ENCODE assay signal across 32 cellular contexts in the genomic region with DNA sequence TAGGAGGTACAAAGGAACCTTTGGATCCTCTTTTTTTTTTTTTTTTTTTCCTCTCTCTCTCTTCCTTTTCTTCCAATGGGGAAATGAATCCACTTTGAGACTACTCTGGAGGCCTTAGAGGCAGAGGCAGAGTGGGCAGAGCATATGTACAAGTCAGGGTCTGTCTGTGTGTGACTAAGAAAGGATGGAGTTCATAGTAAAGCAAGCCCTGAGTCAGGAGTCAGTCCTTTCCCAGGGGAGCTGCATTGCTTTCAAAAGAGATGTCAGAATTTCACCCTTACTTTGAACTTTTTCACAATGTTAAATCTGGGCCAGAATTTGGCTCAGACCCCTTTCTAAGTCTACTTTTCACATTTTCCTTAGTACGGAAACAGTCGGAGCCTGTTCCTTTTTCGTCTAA.
DNase-seq lines count a peak whose midpoint lies in the region; ATAC-seq and TF ChIP-seq lines count a peak whose summit lies in the region.
"Had no signal": no experiment of that assay in that cellular context is flagged by ENCODE, and none has a peak within 500 bp of the region (broad histone marks: within the 10 kb centered on the region; RNA-seq: fewer than 3 reads in every experiment).

No MANE protein-coding gene starts in this region.

- no peaks in the 10 kb centered on the region; the same call in 1 of the 2 replicates for H3K36me3 Mint-ChIP-seq in HFFc6 (ENCODE audit: low read depth)
- H3K36me3 Mint-ChIP-seq: brain, memory B cell had no signal

- H2BK5ac ChIP-seq in mesendoderm (ENCODE audit: low read length), result no peak overlapping the region

- H3K4me1 ChIP-seq in ES-I3 (ENCODE audit: insufficient read depth, low read length), result peaks cover 14% of the 10 kb centered on the region
- no peaks in the 10 kb centered on the region for H3K4me1 ChIP-seq in mesendoderm (ENCODE audit: control insufficient read depth, low read depth, low read length)
- H3K4me1 ChIP-seq in aorta (ENCODE audit: control insufficient read depth in 1 of 2, insufficient read depth in 2 of 2, low read length in 2 of 2), result no peaks in the 10 kb centered on the region
- H3K4me1 ChIP-seq: Peyer's patch, right atrium auricular region, tibial artery, vagina had no signal

- no peak overlapping the region for H2BK15ac ChIP-seq in mesendoderm (replicated peaks; ENCODE audit: low read depth)

- TF ChIP-seq CTCF in epithelial cell of esophagus (IDR thresholded peaks at IDR 0.05; ENCODE audit: insufficient read depth, low read depth, low read length, missing control alignments) (no peak), HFFc6 (IDR thresholded peaks at IDR 0.05) (no peak)

- no peak overlapping the region for H2AK5ac ChIP-seq in mesendoderm (ENCODE audit: low read length)

- H3K79me1 ChIP-seq in mesendoderm (ENCODE audit: low read length), result no peaks in the 10 kb centered on the region

- H3K27ac Mint-ChIP-seq in HFFc6, result no peak overlapping the region
- H3K27ac Mint-ChIP-seq: activated CD4-positive, alpha-beta memory T cell treated with anti-CD3 and anti-CD28 coated beads, Interleukin-2, amount 10 ng/mL, durations not matched to agents 7 days and 5 days; activated T-helper 1 cell treated with anti-CD3 and anti-CD28 coated beads, Interleukin-12 subunit alpha, Interleukin-12 subunit beta, Interleukin-2, Interleukin-4 antibody, amounts not matched to agents 30 ng/mL and 10 ng/mL and 1 ng/mL, durations not matched to agents 14 hours and 24 hours and 36 hours; memory B cell had no signal

- no peak overlapping the region for H3K4me3 ChIP-seq in epithelial cell of esophagus (ENCODE audit: low read length)
- no peak overlapping the region for H3K4me3 ChIP-seq in mesendoderm (ENCODE audit: low read length)
- H3K4me3 ChIP-seq in aorta (ENCODE audit: low read length in 2 of 2), result no peak overlapping the region
- H3K4me3 ChIP-seq: Peyer's patch, right atrium auricular region, tibial artery, vagina had no signal

- DNase-seq in NCI-H226 (peak; percentile 1), epithelial cell of esophagus (ENCODE audit: low read depth) (peak; percentile 70), mesendoderm (peak; percentile 4), HFFc6 (no peak), aorta (no peak), left colon (no peak)
- DNase-seq: activated CD4-positive, alpha-beta memory T cell treated with anti-CD3 and anti-CD28 coated beads, Interleukin-2, amount 10 ng/mL, durations not matched to agents 7 days and 5 days; activated CD8-positive, alpha-beta memory T cell treated with anti-CD3 and anti-CD28 coated beads, Interleukin-2, amount 50 U/mL, for 48 hours; activated naive CD4-positive, alpha-beta T cell treated with Interleukin-2 at 50 U/mL for 16 hours; Calu3; DND-41; Kasumi-1; NCI-H1417 treated with DMSO at 0.1 percent for 48 hours; NCI-H2081 treated with DMSO at 0.1 percent for 48 hours; NCI-H2227 treated with DMSO at 0.1 percent for 48 hours; NCI-H526 treated with DMSO at 0.1 percent for 48 hours; Peyer's patch; SHP77; stimulated activated CD4-positive, alpha-beta T cell treated with anti-CD3 and anti-CD28 coated beads, Interleukin-2, amount 100 ng/mL, for 48 hours; T-helper 2 cell; tibial artery had no signal

- no peak overlapping the region for H3K4me3 Mint-ChIP-seq in HFFc6
- H3K4me3 Mint-ChIP-seq: activated CD4-positive, alpha-beta memory T cell treated with anti-CD3 and anti-CD28 coated beads, Interleukin-2, amount 10 ng/mL, durations not matched to agents 7 days and 5 days; activated T-helper 1 cell treated with anti-CD3 and anti-CD28 coated beads, Interleukin-12 subunit alpha, Interleukin-12 subunit beta, Interleukin-2, Interleukin-4 antibody, amounts not matched to agents 30 ng/mL and 10 ng/mL and 1 ng/mL, durations not matched to agents 14 hours and 24 hours and 36 hours; brain; memory B cell had no signal

- H3K4me1 Mint-ChIP-seq in HFFc6 (ENCODE audit: low read depth), result no peaks in the 10 kb centered on the region
- H3K4me1 Mint-ChIP-seq: activated CD4-positive, alpha-beta memory T cell treated with anti-CD3 and anti-CD28 coated beads, Interleukin-2, amount 10 ng/mL, durations not matched to agents 7 days and 5 days; memory B cell had no signal

- H4K5ac ChIP-seq in mesendoderm (ENCODE audit: low read length), result no peak overlapping the region

- H2BK120ac ChIP-seq in mesendoderm (ENCODE audit: low read depth, low read length), result no peak overlapping the region

- H3K23ac ChIP-seq in mesendoderm (ENCODE audit: low read length), result no peak overlapping the region

- intact Hi-C loops in aorta (cut with DNase I) (loop anchor here in 1 of 2 donors (10.0 kb wide), 1 partner anchor 61 kb away; no protein-coding TSS in a partner anchor), left colon (cut with DNase I, micrococcal nuclease) (no loop called here)

- peak overlapping the region; percentile 22 for H3K18ac ChIP-seq in mesendoderm (ENCODE audit: low read length)

- no peak overlapping the region for H3K4me2 ChIP-seq in mesendoderm (ENCODE audit: low read length)

- H3K27ac ChIP-seq in mesendoderm (ENCODE audit: low read depth, low read length), result no peak overlapping the region
- no peak overlapping the region for H3K27ac ChIP-seq in aorta (ENCODE audit: low read depth in 1 of 2, low read length in 2 of 2)
- H3K27ac ChIP-seq: C4-2B, neutrophil, Peyer's patch, right atrium auricular region, tibial artery, vagina had no signal

- H3K79me2 ChIP-seq in mesendoderm (ENCODE audit: control insufficient read depth, insufficient read depth, low read length), result no peaks in the 10 kb centered on the region

- ATAC-seq in aorta (ENCODE audit: low FRiP score) (no peak), GM19455 (IDR thresholded peaks at IDR 0.05; ENCODE audit: unreplicated experiment) (no peak), left colon (no peak)
- ATAC-seq: HepG2, left lobe of liver had no signal

- no peak overlapping the region for H4K8ac ChIP-seq in mesendoderm (ENCODE audit: low read depth, low read length)

- H3K36me3 ChIP-seq in ES-I3 (ENCODE audit: insufficient read depth, low read length) (no peaks in the 10 kb centered on the region), mesendoderm (ENCODE audit: control insufficient read depth, insufficient read depth, low read length) (no peaks in the 10 kb centered on the region), aorta (ENCODE audit: control insufficient read depth in 1 of 2, insufficient read depth in 2 of 2, low read length in 1 of 2) (no peaks in the 10 kb centered on the region)
- H3K36me3 ChIP-seq: neutrophil, Peyer's patch, right atrium auricular region, tibial artery, vagina had no signal

- H3K9me3 ChIP-seq in ES-I3 (ENCODE audit: control insufficient read depth, insufficient read depth, low read length), result no peaks in the 10 kb centered on the region
- H3K9me3 ChIP-seq in aorta (ENCODE audit: control insufficient read depth, low read length), result no peaks in the 10 kb centered on the region
- H3K9me3 ChIP-seq: neutrophil, Peyer's patch, right atrium auricular region, tibial artery, vagina had no signal

- peaks cover 49% of the 10 kb centered on the region for H3K9me3 Mint-ChIP-seq in HFFc6
- H3K9me3 Mint-ChIP-seq: activated T-helper 1 cell treated with anti-CD3 and anti-CD28 coated beads, Interleukin-12 subunit alpha, Interleukin-12 subunit beta, Interleukin-2, Interleukin-4 antibody, amounts not matched to agents 30 ng/mL and 10 ng/mL and 1 ng/mL, durations not matched to agents 14 hours and 24 hours and 36 hours had no signal

- H3K4ac ChIP-seq in mesendoderm (ENCODE audit: low read depth, low read length), result no peak overlapping the region

- no peaks in the 10 kb centered on the region; the same call in 1 of the 2 replicates for H3K27me3 Mint-ChIP-seq in HFFc6 (ENCODE audit: insufficient read depth)
- H3K27me3 Mint-ChIP-seq: activated CD4-positive, alpha-beta memory T cell treated with anti-CD3 and anti-CD28 coated beads, Interleukin-2, amount 10 ng/mL, durations not matched to agents 7 days and 5 days; brain; memory B cell had no signal

- H3K27me3 ChIP-seq in mesendoderm (ENCODE audit: insufficient read depth, low read length, poor library complexity), result no peaks in the 10 kb centered on the region
- no peaks in the 10 kb centered on the region for H3K27me3 ChIP-seq in aorta (ENCODE audit: control insufficient read depth in 1 of 2, insufficient read depth in 2 of 2, low read length in 1 of 2)
- H3K27me3 ChIP-seq: neutrophil, Peyer's patch, right atrium auricular region, tibial artery, vagina had no signal

- no peak overlapping the region for H3K56ac ChIP-seq in mesendoderm (ENCODE audit: low read length)

- WGBS in mesendoderm (ENCODE audit: extremely low coverage, insufficient coverage, low lambda C conversion rate), result no CpG with 5 or more reads among the region's 3 CpGs
- 59 to 63% methylated on average over 3 of the region's 3 CpGs for WGBS in aorta, 2 donors

- H3K9ac ChIP-seq in ES-I3 (ENCODE audit: low read depth, low read length), result 0 out of 2 replicates have a peak overlapping the region, but pooled peaks have one; percentile 0
- no peak overlapping the region for H3K9ac ChIP-seq in mesendoderm (ENCODE audit: low read length)

Comparison
In these comparisons a context has a peak if more than half of its experiments do, and no peak if none do; other contexts are left out.
1. DNase-seq: peak in NCI-H226 (single experiment), epithelial cell of esophagus (single experiment) and mesendoderm (single experiment); none in HFFc6 (single experiment), aorta (0 of 2) and left colon (0 of 2).